In the genomic region with DNA sequence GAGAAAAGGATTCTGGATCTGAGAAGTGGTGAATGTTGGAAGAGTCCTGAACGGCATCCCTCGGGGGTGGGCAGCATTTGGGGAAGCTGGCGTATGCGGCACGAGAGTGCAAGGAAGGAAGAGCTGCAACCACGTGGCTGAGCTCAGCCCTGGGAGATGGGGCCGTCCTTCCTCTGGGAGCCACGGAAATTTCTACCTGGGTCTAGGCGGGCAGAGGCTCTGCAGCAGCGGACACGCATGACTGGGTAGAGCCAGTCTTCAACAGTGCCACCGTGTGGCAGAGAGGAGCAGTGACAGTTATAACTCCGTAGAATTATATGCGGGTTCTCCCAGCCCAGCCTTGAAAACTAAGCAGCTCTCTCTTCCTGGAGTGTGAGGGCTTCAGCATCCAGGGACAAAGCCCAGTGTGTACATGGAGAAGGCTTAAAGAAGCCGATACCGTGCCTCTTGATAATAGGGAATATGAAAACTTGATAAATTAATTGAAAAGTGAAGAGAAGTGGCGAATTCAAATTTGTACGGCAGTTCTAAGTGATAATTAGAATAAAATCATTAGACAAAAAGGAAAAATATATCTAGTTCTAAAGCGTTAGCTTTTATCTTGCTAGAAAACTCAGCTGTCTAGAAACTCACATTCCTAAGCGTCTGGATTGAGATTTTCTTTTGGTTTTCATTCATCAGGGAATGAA, we compare ENCODE assay signal across 8 cellular contexts.
DNase-seq lines count a peak whose midpoint lies in the region; ATAC-seq and TF ChIP-seq lines count a peak whose summit lies in the region.

No MANE protein-coding gene starts in this region.

- TF ChIP-seq POLR2A in NB4 (IDR thresholded peaks at IDR 0.05; ENCODE audit: extremely low read depth, insufficient read length) (no peak), sigmoid colon (IDR thresholded peaks at IDR 0.05) (no peak)

- DNase-seq in GM10266 (ENCODE audit: extremely low spot score) (peak; percentile 53), HEK293T (ENCODE audit: extremely low spot score) (peak; percentile 76), NB4 (ENCODE audit: low read depth) (peak; percentile 52), SW 1271 (lab: John Stamatoyannopoulos, UW) (peak; percentile 27 to 69), amygdala (lab: John Stamatoyannopoulos, UW) (peak in 46 of 56 donors; percentile 7 to 71 (median 38)), hippocampal formation (lab: John Stamatoyannopoulos, UW) (peak; percentile 63 to 68), sigmoid colon (peak; percentile 82)

- peaks cover 0 to 23% (median 0%) of the 10 kb centered on the region in 3 donors for H3K27me3 ChIP-seq in sigmoid colon

- TF ChIP-seq CTCF in GM10266 (IDR thresholded peaks at IDR 0.05; ENCODE audit: control insufficient read depth, insufficient read depth, low read depth, missing control alignments) (peak; percentile 83), NB4 (IDR thresholded peaks at IDR 0.05; ENCODE audit: low read depth, low read length) (peak; percentile 60), sigmoid colon (IDR thresholded peaks at IDR 0.05) (peak; percentile 54 to 84 (median 70))

- intact Hi-C loops in sigmoid colon (cut with DNase I), result loop anchor here (1.0 to 5.0 kb wide), 3 partner anchors 81 to 398 kb away; a partner anchor contains a TSS

- 19 to 20% methylated on average over 20 of the region's 20 CpGs for WGBS in sigmoid colon, 2 donors

- H3K4me1 ChIP-seq in sigmoid colon, result peaks cover 0 to 6% (median 2%) of the 10 kb centered on the region in 4 donors

- no peaks in the 10 kb centered on the region for H3K9me3 ChIP-seq in sigmoid colon

- POLR2A ChIA-PET in HEK293T (lab: Yijun Ruan, JAX), result no interaction called here

- no peak overlapping the region for H3K4me3 ChIP-seq in NB4 (ENCODE audit: low read depth, low read length)
- no peak overlapping the region for H3K4me3 ChIP-seq in sigmoid colon

- no peak for TF ChIP-seq EP300 in sigmoid colon (IDR thresholded peaks at IDR 0.05)

- no peak overlapping the region for H3K27ac ChIP-seq in sigmoid colon

- ATAC-seq in HG03571 (IDR thresholded peaks at IDR 0.05; ENCODE audit: unreplicated experiment), result no peak

- CTCF ChIA-PET in HEK293T (lab: Yijun Ruan, JAX), result interaction anchor here (0.6 to 3.5 kb wide), 15 partner anchors 12 to 423 kb away, joined by 3 to 23 read pairs (median 3); no protein-coding TSS in a partner anchor

- H3K36me3 ChIP-seq in sigmoid colon, result no peaks in the 10 kb centered on the region

TF ChIP-seq in HEK293T, 16 proteins besides CTCF, POLR2A, EP300 and RAD21:
- no peak for TF ChIP-seq FOXK2 (IDR thresholded peaks at IDR 0.05)
